Comparison of ENCODE assay signal across 18 cellular contexts in the genomic region with DNA sequence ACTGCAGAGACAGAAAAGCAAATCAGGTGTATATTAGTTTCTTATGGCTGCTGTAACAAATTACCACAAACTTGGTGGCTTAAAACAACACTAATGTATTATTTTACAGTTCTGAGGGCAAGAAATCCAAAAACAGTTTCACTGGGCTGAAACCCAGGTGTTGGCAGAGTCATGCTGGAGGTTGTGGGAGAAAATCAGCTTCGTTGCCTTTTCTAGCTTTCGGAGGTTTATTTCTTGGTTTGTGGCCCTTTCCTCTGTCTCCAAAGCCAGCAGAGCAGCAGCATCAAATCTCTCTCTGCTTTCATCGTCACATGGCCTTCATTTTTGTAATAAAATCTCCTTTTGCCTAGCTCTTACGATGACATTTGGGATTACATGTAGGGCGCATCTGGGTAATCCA. TPM values are rescaled to one million over a fixed set of nuclear protein-coding genes. Genes with fewer than 3 reads are reported as not detected.
DNase-seq lines count a peak whose midpoint lies in the region.
"Had no signal": no experiment of that assay in that cellular context is flagged by ENCODE, and none has a peak within 500 bp of the region (broad histone marks: within the 10 kb centered on the region; RNA-seq: fewer than 3 reads in every experiment).

No MANE protein-coding gene starts in this region.

- no peak overlapping the region for H4K8ac ChIP-seq in mesendoderm (ENCODE audit: low read depth, low read length)

- no peak overlapping the region for H3K18ac ChIP-seq in mesendoderm (ENCODE audit: low read length)

- no peak overlapping the region for H3K56ac ChIP-seq in mesendoderm (ENCODE audit: low read length)

- H3K9ac ChIP-seq in mesendoderm (ENCODE audit: low read length): no peak overlapping the region
- H3K9ac ChIP-seq: GM23248 had no signal

- peak; percentile 79 for DNase-seq in NCI-H82 (lab: John Stamatoyannopoulos, UW)
- no peak for DNase-seq in NCI-H82 treated with DMSO at 0.1 percent for 48 hours (lab: John Stamatoyannopoulos, UW; ENCODE audit: unreplicated experiment)
- DNase-seq in NCI-H524 treated with DMSO at 0.1 percent for 48 hours (lab: John Stamatoyannopoulos, UW): peak; percentile 53
- DNase-seq in mesendoderm: peak; percentile 6
- DNase-seq in NOMO-1 (lab: John Stamatoyannopoulos, UW; ENCODE audit: unreplicated experiment in 2 of 2): no peak
- DNase-seq in RPMI8226: no peak
- DNase-seq: C1 segment of cervical spinal cord; Calu3; CD4-positive, alpha-beta memory T cell; COR-L47; DMS79 treated with DMSO at 0.1 percent for 48 hours; GF-D8; GM23248; HFFc6 had no signal

- H3K79me2 ChIP-seq in mesendoderm (ENCODE audit: control insufficient read depth, insufficient read depth, low read length): no peaks in the 10 kb centered on the region

- no peak overlapping the region for H3K27ac ChIP-seq in mesendoderm (ENCODE audit: low read depth, low read length)
- H3K27ac ChIP-seq: 22Rv1, GM23248 had no signal

- H2BK15ac ChIP-seq in mesendoderm (replicated peaks; ENCODE audit: low read depth): peak overlapping the region; percentile 85

- no peak overlapping the region for H2AK5ac ChIP-seq in mesendoderm (ENCODE audit: low read length)

- H3K23ac ChIP-seq in mesendoderm (ENCODE audit: low read length): no peak overlapping the region

- no peaks in the 10 kb centered on the region for H3K27me3 ChIP-seq in mesendoderm (ENCODE audit: insufficient read depth, low read length, poor library complexity)

- no peak overlapping the region for H3K4me3 ChIP-seq in mesendoderm (ENCODE audit: low read length)
- H3K4me3 ChIP-seq: GM23248, HAP-1 had no signal

- peak overlapping the region; percentile 14 for H2BK120ac ChIP-seq in mesendoderm (ENCODE audit: low read depth, low read length)

- no peak overlapping the region for H3K4ac ChIP-seq in mesendoderm (ENCODE audit: low read depth, low read length)

- peaks cover 2% of the 10 kb centered on the region for H3K4me1 ChIP-seq in mesendoderm (ENCODE audit: control insufficient read depth, low read depth, low read length)
- H3K4me1 ChIP-seq: HAP-1 had no signal

- no peak overlapping the region for H4K5ac ChIP-seq in mesendoderm (ENCODE audit: low read length)

- no peaks in the 10 kb centered on the region for H3K79me1 ChIP-seq in mesendoderm (ENCODE audit: low read length)

- H3K36me3 ChIP-seq in mesendoderm (ENCODE audit: control insufficient read depth, insufficient read depth, low read length): no peaks in the 10 kb centered on the region
- H3K36me3 ChIP-seq: HAP-1 had no signal

- H2BK5ac ChIP-seq in mesendoderm (ENCODE audit: low read length): no peak overlapping the region

- WGBS in mesendoderm (ENCODE audit: extremely low coverage, insufficient coverage, low lambda C conversion rate): no CpG with 5 or more reads among the region's 5 CpGs

- H3K4me2 ChIP-seq in mesendoderm (ENCODE audit: low read length): no peak overlapping the region

RNA-seq across cellular contexts. Expression of a gene that starts 33.0 kb away (rescaled TPM):
- polyA plus RNA-seq in mesendoderm (2013, experiment 1 of 2): not detected
- polyA plus RNA-seq in mesendoderm (2013, experiment 2 of 2): not detected
- polyA plus RNA-seq: AG04450; BJ; CD4-positive, alpha-beta memory T cell; GM23248 had no signal

RNA-seq across cellular contexts. Expression of a gene that starts 46.3 kb away (rescaled TPM):
- polyA plus RNA-seq in mesendoderm (2013, experiment 1 of 2): not detected
- polyA plus RNA-seq in mesendoderm (2013, experiment 2 of 2): not detected
- polyA plus RNA-seq: AG04450; BJ; CD4-positive, alpha-beta memory T cell; GM23248 had no signal

Comparison
In these comparisons a context has a peak if more than half of its experiments do, and no peak if none do; other contexts are left out.
1. DNase-seq: peak in NCI-H82 (single experiment), NCI-H524 treated with DMSO at 0.1 percent for 48 hours (single experiment) and mesendoderm (single experiment); none in NCI-H82 treated with DMSO at 0.1 percent for 48 hours (single experiment), NOMO-1 (0 of 2) and RPMI8226 (single experiment).